In the genomic region with DNA sequence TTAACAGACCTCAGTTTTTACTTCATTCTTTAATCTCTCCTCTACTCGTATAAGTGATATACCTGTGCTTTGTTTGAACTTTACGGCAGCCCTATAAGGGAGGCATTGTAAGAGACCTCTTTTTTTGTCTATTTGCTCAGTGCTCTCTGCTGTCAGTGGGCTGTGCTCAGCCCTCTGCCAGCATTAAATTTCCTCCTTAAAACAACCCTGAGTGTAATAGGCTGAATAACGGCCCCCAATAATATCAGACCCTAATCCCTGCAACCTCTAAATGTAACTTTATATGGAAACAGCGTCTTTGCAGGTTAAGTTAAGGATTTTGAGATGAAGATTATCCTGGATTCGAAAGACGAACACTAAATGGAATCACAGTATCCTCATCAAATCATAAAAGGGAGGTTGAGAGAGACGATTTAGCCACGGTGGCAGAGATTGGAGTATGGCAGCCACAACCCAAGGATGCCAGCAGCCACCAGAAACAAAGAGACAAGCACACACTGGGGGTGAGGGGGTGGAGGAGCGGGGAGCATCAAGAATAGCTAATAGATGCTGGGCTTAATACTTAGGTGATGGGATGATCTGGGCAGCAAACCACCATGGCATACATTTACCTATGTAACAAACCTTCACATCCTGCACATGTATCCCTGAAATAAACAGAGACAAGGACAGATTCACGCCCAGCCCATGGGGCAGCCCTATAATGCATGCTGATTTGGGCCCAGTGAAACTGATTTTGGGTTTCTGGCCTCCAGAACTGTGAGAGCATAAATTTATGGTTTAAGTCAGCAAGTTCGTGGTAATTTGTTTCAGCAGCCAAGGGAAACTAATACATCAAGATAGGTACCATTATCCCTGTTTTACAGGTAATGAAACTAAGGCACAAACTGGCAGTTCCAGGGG, we compare ENCODE assay signal across 8 cellular contexts. TPM values are rescaled to one million over a fixed set of nuclear protein-coding genes. Genes with fewer than 3 reads are reported as not detected.
DNase-seq lines count a peak whose midpoint lies in the region; ATAC-seq, FAIRE-seq and TF ChIP-seq lines count a peak whose summit lies in the region.

No MANE protein-coding gene starts in this region.

- dilution Hi-C loops in keratinocyte (cut with MboI; ENCODE audit: extremely low pct_ligation_motif_present, low sequenced_read_pairs): no loop called here

- H3K4me3 ChIP-seq in BJ (ENCODE audit: low read depth, low read length) (peak overlapping the region; percentile 91), keratinocyte (ENCODE audit: control insufficient read depth in 2 of 3, extremely low read depth in 1 of 3, insufficient read depth in 2 of 3, low read depth in 1 of 3, low read length in 3 of 3) (peak overlapping the region; percentile 63 to 96 (median 93)), suprapubic skin (peak overlapping the region; percentile 86)

- H3K27me3 ChIP-seq in BJ (ENCODE audit: control insufficient read depth, insufficient read depth, low read length) (no peaks in the 10 kb centered on the region), keratinocyte (ENCODE audit: control insufficient read depth, extremely low read depth, insufficient read depth, low read length) (no peaks in the 10 kb centered on the region), suprapubic skin (no peaks in the 10 kb centered on the region)

- H3K36me3 Mint-ChIP-seq in activated naive CD8-positive, alpha-beta T cell treated with anti-CD3 and anti-CD28 coated beads, Interleukin-2, amount 10 ng/mL, durations not matched to agents 7 days and 5 days: no peaks in the 10 kb centered on the region

- peaks cover 20% of the 10 kb centered on the region for H3K4me1 Mint-ChIP-seq in activated naive CD8-positive, alpha-beta T cell treated with anti-CD3 and anti-CD28 coated beads, Interleukin-2, amount 10 ng/mL, durations not matched to agents 7 days and 5 days

- peak overlapping the region; percentile 98 for H3K4me3 Mint-ChIP-seq in activated naive CD8-positive, alpha-beta T cell treated with anti-CD3 and anti-CD28 coated beads, Interleukin-2, amount 10 ng/mL, durations not matched to agents 7 days and 5 days

- H3K36me3 ChIP-seq in BJ (ENCODE audit: control insufficient read depth, insufficient read depth, low read length): no peaks in the 10 kb centered on the region
- H3K36me3 ChIP-seq in keratinocyte (ENCODE audit: control insufficient read depth in 2 of 2, extremely low read depth in 1 of 2, insufficient read depth in 2 of 2, low read length in 2 of 2): peaks cover 0 to 6% of the 10 kb centered on the region in 2 experiments
- H3K36me3 ChIP-seq in suprapubic skin: no peaks in the 10 kb centered on the region

- H3K9me3 ChIP-seq in keratinocyte (ENCODE audit: control insufficient read depth, low read depth, low read length) (no peaks in the 10 kb centered on the region), suprapubic skin (no peaks in the 10 kb centered on the region)

- no peak for TF ChIP-seq CTCF in BJ (IDR thresholded peaks at IDR 0.05; ENCODE audit: insufficient read depth, low read depth, low read length)
- TF ChIP-seq CTCF in keratinocyte (optimal IDR thresholded peaks at IDR 0.05 in 1 of 3, IDR thresholded peaks at IDR 0.05 in 1 of 3, conservative IDR thresholded peaks at IDR 0.05 in 1 of 3; ENCODE audit: extremely low read depth in 1 of 3, insufficient read depth in 2 of 3, low read length in 3 of 3): no peak
- no peak for TF ChIP-seq CTCF in suprapubic skin (IDR thresholded peaks at IDR 0.05)

- CTCF ChIA-PET in BJ (lab: Yijun Ruan, JAX): interaction anchor here (0.7 kb wide), 1 partner anchor 34 kb away, joined by 3 read pairs; no protein-coding TSS in a partner anchor

- peak overlapping the region; percentile 100 for H3K27ac ChIP-seq in keratinocyte (ENCODE audit: control insufficient read depth, insufficient read depth, low read length)
- H3K27ac ChIP-seq in suprapubic skin: peak overlapping the region; percentile 95

- H2AFZ ChIP-seq in keratinocyte (ENCODE audit: control insufficient read depth, low read length): peak overlapping the region; percentile 83

- DNase-seq in BJ (ENCODE audit: low read depth): no peak
- DNase-seq in activated naive CD8-positive, alpha-beta T cell treated with anti-CD3 and anti-CD28 coated beads, Interleukin-2, amount 10 ng/mL, durations not matched to agents 7 days and 5 days: no peak
- no peak for DNase-seq in keratinocyte (ENCODE audit: low read depth, low spot score)
- no peak for DNase-seq in suprapubic skin (ENCODE audit: low spot score in 2 of 2)
- DNase-seq in NCI-H2171 treated with DMSO at 0.1 percent for 48 hours (lab: John Stamatoyannopoulos, UW): no peak
- no peak for DNase-seq in DMS114 treated with DMSO at 0.1 percent for 48 hours (lab: John Stamatoyannopoulos, UW; ENCODE audit: unreplicated experiment)

- ATAC-seq in GM19438 (IDR thresholded peaks at IDR 0.05; ENCODE audit: low read depth, unreplicated experiment) (peak; percentile 31), HG03460 (IDR thresholded peaks at IDR 0.05; ENCODE audit: unreplicated experiment) (peak; percentile 26)
- ATAC-seq in activated naive CD8-positive, alpha-beta T cell treated with anti-CD3 and anti-CD28 coated beads, Interleukin-2, amount 10 ng/mL, durations not matched to agents 7 days and 5 days (ENCODE audit: low read depth): peak; percentile 14

- no peaks in the 10 kb centered on the region for H3K9me1 ChIP-seq in keratinocyte (ENCODE audit: control insufficient read depth, extremely low read depth, insufficient read depth, low read length)

- TF ChIP-seq POLR2A in suprapubic skin (IDR thresholded peaks at IDR 0.05): no peak

- peak overlapping the region; percentile 96 for H3K4me2 ChIP-seq in keratinocyte (ENCODE audit: control insufficient read depth, extremely low read depth, insufficient read depth, low read depth, low read length)

- no peaks in the 10 kb centered on the region for H3K9me3 Mint-ChIP-seq in activated naive CD8-positive, alpha-beta T cell treated with anti-CD3 and anti-CD28 coated beads, Interleukin-2, amount 10 ng/mL, durations not matched to agents 7 days and 5 days

- FAIRE-seq in keratinocyte (lab: Jason Lieb, UNC): no peak

- H3K4me1 ChIP-seq in keratinocyte (ENCODE audit: control insufficient read depth, extremely low read depth, insufficient read depth, low read length) (peaks cover 27% of the 10 kb centered on the region), suprapubic skin (peaks cover 42% of the 10 kb centered on the region)

- TF ChIP-seq EP300 in suprapubic skin (IDR thresholded peaks at IDR 0.05): no peak

- H3K27ac Mint-ChIP-seq in activated naive CD8-positive, alpha-beta T cell treated with anti-CD3 and anti-CD28 coated beads, Interleukin-2, amount 10 ng/mL, durations not matched to agents 7 days and 5 days: peak overlapping the region; percentile 98

- peaks cover 6% of the 10 kb centered on the region for H4K20me1 ChIP-seq in keratinocyte (ENCODE audit: control insufficient read depth, extremely low read depth, insufficient read depth, low read length)

- H3K79me2 ChIP-seq in keratinocyte (ENCODE audit: control insufficient read depth, insufficient read depth, low read length): peaks cover 40% of the 10 kb centered on the region

- POLR2A ChIA-PET in BJ (lab: Charles Lee): no interaction called here
- POLR2A ChIA-PET in activated naive CD8-positive, alpha-beta T cell treated with anti-CD3 and anti-CD28 coated beads, Interleukin-2, amount 10 ng/mL, durations not matched to agents 7 days and 5 days (lab: Charles Lee): interaction anchor here (0.6 kb wide), 1 partner anchor 1176 kb away, joined by 3 read pairs; no protein-coding TSS in a partner anchor

- peak overlapping the region; percentile 98 for H3K9ac ChIP-seq in keratinocyte (ENCODE audit: control insufficient read depth, extremely low read depth, insufficient read depth, low read length)

- WGBS in suprapubic skin: 19% methylated on average over 11 of the region's 11 CpGs

- H3K27me3 Mint-ChIP-seq in activated naive CD8-positive, alpha-beta T cell treated with anti-CD3 and anti-CD28 coated beads, Interleukin-2, amount 10 ng/mL, durations not matched to agents 7 days and 5 days: no peaks in the 10 kb centered on the region

RNA-seq across cellular contexts. Expression of gene FARSB, which starts 0.9 kb away (rescaled TPM):
- 16.4 and 30.1 TPM in 2 replicates for polyA plus RNA-seq in BJ (2011; rRNA removed)
- polyA minus RNA-seq in BJ (2011; rRNA and poly(A)+ RNA removed): 8.7 and 13.0 TPM in 2 replicates
- 10 to 100 TPM; 16.6 to 17.6 TPM for total RNA-seq in activated naive CD8-positive, alpha-beta T cell treated with anti-CD3 and anti-CD28 coated beads, Interleukin-2, amount 10 ng/mL, durations not matched to agents 7 days and 5 days
- polyA plus RNA-seq in keratinocyte: 40.0 to 68.8 TPM (median 53.3 TPM) in 3 replicates
- 15.8 TPM for polyA plus RNA-seq in keratinocyte (2011; ENCODE audit: low read depth)
- 42.7 and 85.4 TPM in 2 replicates for polyA plus RNA-seq in keratinocyte (2011; cell fraction: cytosol; rRNA removed)
- polyA plus RNA-seq in keratinocyte (2011; cell fraction: nucleus; rRNA removed): 39.9 and 43.0 TPM in 2 replicates
- polyA plus RNA-seq in keratinocyte (2012; ENCODE audit: low replicate concordance): 30.7 and 44.8 TPM in 2 replicates
- 16.1 to 52.8 TPM (median 31.9 TPM) in 3 replicates for polyA minus RNA-seq in keratinocyte
- 20.0 TPM for polyA minus RNA-seq in keratinocyte (2011; cell fraction: cytosol; rRNA and poly(A)+ RNA removed)
- polyA minus RNA-seq in keratinocyte (2011; cell fraction: nucleus; rRNA and poly(A)+ RNA removed): 16.9 and 36.3 TPM in 2 replicates
- 10 to 100 TPM; 12.2 to 18.4 (median 17.9) TPM for total RNA-seq in suprapubic skin

RNA-seq across cellular contexts. Expression of gene MOGAT1, which starts 14.7 kb away (rescaled TPM):
- polyA plus RNA-seq in BJ (2011; rRNA removed): not detected in 2 replicates
- polyA minus RNA-seq in BJ (2011; rRNA and poly(A)+ RNA removed): not detected in 2 replicates
- total RNA-seq in activated naive CD8-positive, alpha-beta T cell treated with anti-CD3 and anti-CD28 coated beads, Interleukin-2, amount 10 ng/mL, durations not matched to agents 7 days and 5 days: not detected
- not detected in 3 replicates for polyA plus RNA-seq in keratinocyte
- not detected for polyA plus RNA-seq in keratinocyte (2011; ENCODE audit: low read depth)
- polyA plus RNA-seq in keratinocyte (2011; cell fraction: cytosol; rRNA removed): not detected in 2 replicates
- not detected in 2 replicates for polyA plus RNA-seq in keratinocyte (2011; cell fraction: nucleus; rRNA removed)
- not detected in 2 replicates for polyA plus RNA-seq in keratinocyte (2012; ENCODE audit: low replicate concordance)
- polyA minus RNA-seq in keratinocyte: not detected in 3 replicates
- not detected for polyA minus RNA-seq in keratinocyte (2011; cell fraction: cytosol; rRNA and poly(A)+ RNA removed)
- not detected in 2 replicates for polyA minus RNA-seq in keratinocyte (2011; cell fraction: nucleus; rRNA and poly(A)+ RNA removed)
- total RNA-seq in suprapubic skin: not detected
